ENCODE assay signal across 1 cellular context in genomic region chr11:64724863-64725535, GRCh38.
TF ChIP-seq lines count a peak whose summit lies in the region.

No MANE protein-coding gene starts in this region.

TF ChIP-seq in IMR-90, 13 proteins besides CTCF, POLR2A, EP300 and RAD21:
- no peak for TF ChIP-seq MXI1 (IDR thresholded peaks at IDR 0.05; ENCODE audit: borderline replicate concordance, low read depth, low read length)
- no peak for TF ChIP-seq MAFK (IDR thresholded peaks at IDR 0.05; ENCODE audit: low read depth, low read length)
- TF ChIP-seq FOS (IDR thresholded peaks at IDR 0.05; ENCODE audit: low read depth, low read length), result no peak
- no peak for TF ChIP-seq NFE2L2 (IDR thresholded peaks at IDR 0.05; ENCODE audit: low read depth, low read length)
- no peak for TF ChIP-seq CEBPB (IDR thresholded peaks at IDR 0.05; ENCODE audit: low read depth, low read length)
- TF ChIP-seq BHLHE40 (IDR thresholded peaks at IDR 0.05; ENCODE audit: low read depth, low read length), result no peak
- TF ChIP-seq MAZ (IDR thresholded peaks at IDR 0.05; ENCODE audit: borderline replicate concordance, low read depth, low read length), result no peak
- no peak for TF ChIP-seq SMC3 (IDR thresholded peaks at IDR 0.05; ENCODE audit: low read depth, low read length)
- TF ChIP-seq RFX5 (IDR thresholded peaks at IDR 0.05; ENCODE audit: low read depth, low read length), result no peak
- no peak for TF ChIP-seq RCOR1 (IDR thresholded peaks at IDR 0.05; ENCODE audit: insufficient replicate concordance, low read length)
- TF ChIP-seq, protein P1, sequence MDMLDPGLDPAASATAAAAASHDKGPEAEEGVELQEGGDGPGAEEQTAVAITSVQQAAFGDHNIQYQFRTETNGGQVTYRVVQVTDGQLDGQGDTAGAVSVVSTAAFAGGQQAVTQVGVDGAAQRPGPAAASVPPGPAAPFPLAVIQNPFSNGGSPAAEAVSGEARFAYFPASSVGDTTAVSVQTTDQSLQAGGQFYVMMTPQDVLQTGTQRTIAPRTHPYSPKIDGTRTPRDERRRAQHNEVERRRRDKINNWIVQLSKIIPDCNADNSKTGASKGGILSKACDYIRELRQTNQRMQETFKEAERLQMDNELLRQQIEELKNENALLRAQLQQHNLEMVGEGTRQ (IDR thresholded peaks at IDR 0.05; ENCODE audit: low read depth, low read length), result no peak
- TF ChIP-seq CHD1 (IDR thresholded peaks at IDR 0.05; ENCODE audit: low read depth, low read length), result no peak
- TF ChIP-seq ELK1 (IDR thresholded peaks at IDR 0.05; ENCODE audit: borderline replicate concordance, low read depth, low read length), result no peak
